18 cellular contexts compared by ENCODE assay signal in the genomic region with DNA sequence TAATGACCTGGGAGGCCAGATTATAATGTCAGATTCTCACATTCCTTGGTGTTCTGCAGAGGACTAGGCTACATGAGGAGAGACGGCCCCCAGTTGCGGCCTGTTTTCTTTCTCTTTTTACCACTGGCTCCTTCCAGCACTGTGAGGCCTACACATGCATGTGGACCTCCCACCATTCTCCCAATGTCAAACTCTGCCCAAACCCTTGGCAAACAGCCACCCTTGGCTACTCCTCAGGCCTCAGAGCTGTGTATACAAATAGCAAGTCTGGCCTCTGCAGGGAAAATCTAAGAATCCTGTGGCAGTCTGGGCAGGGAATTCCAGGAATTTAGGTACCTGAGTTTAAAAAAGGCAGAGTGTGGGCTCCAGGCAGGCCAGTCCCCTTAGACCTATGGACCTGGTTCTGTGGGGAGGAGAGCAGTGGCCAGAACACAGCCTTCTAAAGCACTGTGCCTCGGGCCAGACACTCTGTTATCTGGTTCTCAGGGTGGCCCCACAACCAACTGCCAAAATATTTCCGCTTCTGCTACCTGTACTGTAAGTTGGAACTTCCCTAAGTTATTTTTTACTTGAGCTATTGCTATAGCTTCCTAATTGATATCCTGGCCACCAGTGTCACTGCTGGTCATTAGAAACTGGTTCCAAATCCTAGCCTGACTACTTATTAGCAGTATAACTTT. TPM values are rescaled to one million over a fixed set of nuclear protein-coding genes. Genes with fewer than 3 reads are reported as not detected.
DNase-seq lines count a peak whose midpoint lies in the region; ATAC-seq, FAIRE-seq and TF ChIP-seq lines count a peak whose summit lies in the region.
"Had no signal": no experiment of that assay in that cellular context is flagged by ENCODE, and none has a peak within 500 bp of the region (broad histone marks: within the 10 kb centered on the region; RNA-seq: fewer than 3 reads in every experiment).

No MANE protein-coding gene starts in this region.

- no peak overlapping the region for H2BK5ac ChIP-seq in neuronal stem cell (ENCODE audit: low read length)

- POLR2A ChIA-PET in endothelial cell of umbilical vein (lab: Charles Lee), result no interaction called here

- H2AFZ ChIP-seq in endothelial cell of umbilical vein (ENCODE audit: low read depth, low read length) (no peak overlapping the region), neuronal stem cell (ENCODE audit: low read length) (peak overlapping the region; percentile 17)

- no peak overlapping the region for H2BK120ac ChIP-seq in neuronal stem cell (ENCODE audit: low read depth, low read length)

- H3K9me1 ChIP-seq in endothelial cell of umbilical vein (replicated peaks; ENCODE audit: control insufficient read depth, extremely low read depth, insufficient read depth, low read length), result no peaks in the 10 kb centered on the region

- no peak for ATAC-seq in GM21723 (IDR thresholded peaks at IDR 0.05; ENCODE audit: unreplicated experiment)
- ATAC-seq: stimulated activated effector memory CD8-positive, alpha-beta T cell treated with anti-CD3 and anti-CD28 coated beads, Interleukin-12 subunit alpha, Interleukin-12 subunit beta, amount 100 ng/mL, for 72 hours had no signal

- DNase-seq in C1 segment of cervical spinal cord (lab: John Stamatoyannopoulos, UW), result peak in 9 of 14 donors; percentile 1 to 62 (median 11)
- peak; percentile 12 for DNase-seq in OCI-M1 (lab: John Stamatoyannopoulos, UW)
- peak; percentile 26 for DNase-seq in endothelial cell of umbilical vein (ENCODE audit: low read depth, low spot score)
- no peak for DNase-seq in neuronal stem cell (ENCODE audit: low spot score)
- DNase-seq in superior temporal gyrus (ENCODE audit: extremely low spot score), result no peak
- no peak for DNase-seq in SK-N-DZ (ENCODE audit: low spot score)
- no peak for DNase-seq in GM19238 (ENCODE audit: insufficient read length, low spot score)
- DNase-seq: activated T-cell treated with anti-CD3 and anti-CD28 coated beads, Interleukin-2, amount 50 U/mL, for 1 hour; DMS79; effector CD8-positive, alpha-beta T cell; GOT3; MM.1S; NCI-H2171 treated with DMSO at 0.1 percent for 48 hours; stimulated activated CD4-positive, alpha-beta T cell treated with anti-CD3 and anti-CD28 coated beads, Interleukin-2, amount 100 ng/mL, for 24 hours had no signal

- no peak overlapping the region for H4K8ac ChIP-seq in neuronal stem cell (ENCODE audit: low read depth, low read length)

- H2BK12ac ChIP-seq in neuronal stem cell (ENCODE audit: low read length), result no peak overlapping the region

- no peak overlapping the region for H3K4ac ChIP-seq in neuronal stem cell (ENCODE audit: low read length)

- dilution Hi-C loops in endothelial cell of umbilical vein (cut with MboI; ENCODE audit: extremely low pct_ligation_motif_present, low sequenced_read_pairs), result no loop called here

- H3K27ac ChIP-seq in endothelial cell of umbilical vein (ENCODE audit: insufficient read depth, low read depth, low read length), result no peak overlapping the region
- H3K27ac ChIP-seq in neuronal stem cell (replicated peaks; ENCODE audit: low read length), result no peak overlapping the region
- H3K27ac ChIP-seq: pancreas had no signal

- H2BK15ac ChIP-seq in neuronal stem cell (ENCODE audit: low read length), result no peak overlapping the region

- CTCF ChIA-PET in endothelial cell of umbilical vein (lab: Charles Lee), result no interaction called here

- H3K36me3 ChIP-seq in endothelial cell of umbilical vein (ENCODE audit: control insufficient read depth in 2 of 2, extremely low read depth in 1 of 2, insufficient read depth in 2 of 2, low read length in 2 of 2), result no peaks in the 10 kb centered on the region
- H3K36me3 ChIP-seq in neuronal stem cell (replicated peaks in 1 of 2; ENCODE audit: control insufficient read depth in 2 of 2, insufficient read depth in 2 of 2, low read length in 2 of 2), result no peaks in the 10 kb centered on the region
- H3K36me3 ChIP-seq: pancreas had no signal

- H3K4me1 ChIP-seq in endothelial cell of umbilical vein (ENCODE audit: control insufficient read depth, extremely low read depth, insufficient read depth, low read length) (peaks cover 16% of the 10 kb centered on the region), neuronal stem cell (ENCODE audit: control insufficient read depth in 2 of 2, insufficient read depth in 1 of 2, low read depth in 1 of 2, low read length in 2 of 2) (peaks cover 0 to 4% of the 10 kb centered on the region in 2 donors)
- H3K4me1 ChIP-seq: pancreas had no signal

- TF ChIP-seq POLR2A in endothelial cell of umbilical vein (IDR thresholded peaks at IDR 0.05; ENCODE audit: low read depth, low read length), result no peak

- H3K79me1 ChIP-seq in neuronal stem cell (ENCODE audit: low read depth, low read length), result no peaks in the 10 kb centered on the region

- no peak overlapping the region for H3K14ac ChIP-seq in neuronal stem cell (ENCODE audit: low read length)

- H3K18ac ChIP-seq in neuronal stem cell (ENCODE audit: low read length), result no peak overlapping the region

- no peak overlapping the region for H4K91ac ChIP-seq in neuronal stem cell (ENCODE audit: low read depth, low read length, poor library complexity)

- FAIRE-seq in endothelial cell of umbilical vein (lab: Jason Lieb, UNC), result no peak
- FAIRE-seq: GM12891, pancreas had no signal

- WGBS in neuronal stem cell (ENCODE audit: extremely low coverage in 2 of 2, insufficient read length in 2 of 2, insufficient replicate concordance in 1 of 2), 2 donors, result no CpG with 5 or more reads among the region's 4 CpGs

- no TSS peak for BruUV-seq in endothelial cell of umbilical vein (replicated peaks; lab: Mats Ljungman, UMichigan)

- H3K4me2 ChIP-seq in endothelial cell of umbilical vein (ENCODE audit: insufficient read depth, low read length) (no peak overlapping the region), neuronal stem cell (ENCODE audit: insufficient read depth, low read length, poor library complexity, severe bottlenecking) (no peak overlapping the region)

- no peaks in the 10 kb centered on the region for H3K79me2 ChIP-seq in endothelial cell of umbilical vein (ENCODE audit: control insufficient read depth, insufficient read depth, low read length)

- no peak overlapping the region for H3K23ac ChIP-seq in neuronal stem cell (ENCODE audit: low read depth, low read length, poor library complexity)

- no peak overlapping the region for H2AK5ac ChIP-seq in neuronal stem cell (ENCODE audit: low read depth, low read length)

- no peaks in the 10 kb centered on the region for H3K9me3 ChIP-seq in endothelial cell of umbilical vein (replicated peaks; ENCODE audit: control insufficient read depth, insufficient read depth, low read length)
- H3K9me3 ChIP-seq in neuronal stem cell (replicated peaks in 1 of 2; ENCODE audit: control insufficient read depth in 2 of 2, insufficient read depth in 1 of 2, low read depth in 1 of 2, low read length in 2 of 2), result no peaks in the 10 kb centered on the region
- H3K9me3 ChIP-seq: pancreas had no signal

- H4K20me1 ChIP-seq in endothelial cell of umbilical vein (replicated peaks; ENCODE audit: control insufficient read depth, extremely low read depth, insufficient read depth, low read length), result no peaks in the 10 kb centered on the region

- intact Hi-C loops in endothelial cell of umbilical vein (cut with micrococcal nuclease), result loop anchor here (5.0 kb wide), 1 partner anchor 75 kb away; no protein-coding TSS in a partner anchor

- H3K9ac ChIP-seq in endothelial cell of umbilical vein (replicated peaks; ENCODE audit: extremely low read depth, insufficient read depth, low read length), result no peak overlapping the region
- H3K9ac ChIP-seq in neuronal stem cell (ENCODE audit: low read depth, low read length, poor library complexity), result no peak overlapping the region

- H3K4me3 ChIP-seq in endothelial cell of umbilical vein (replicated peaks in 1 of 3; ENCODE audit: insufficient read depth in 1 of 3, low read depth in 1 of 3, low read length in 3 of 3), result no peak overlapping the region
- H3K4me3 ChIP-seq in neuronal stem cell (ENCODE audit: low read length in 2 of 2), result no peak overlapping the region
- H3K4me3 ChIP-seq: pancreas had no signal

- no peaks in the 10 kb centered on the region for H3K27me3 ChIP-seq in endothelial cell of umbilical vein (ENCODE audit: control insufficient read depth in 2 of 2, insufficient read depth in 2 of 2, low read length in 2 of 2)
- no peaks in the 10 kb centered on the region for H3K27me3 ChIP-seq in neuronal stem cell (ENCODE audit: control insufficient read depth in 3 of 3, insufficient read depth in 3 of 3, low read depth in 1 of 3, low read length in 3 of 3)
- H3K27me3 ChIP-seq: pancreas had no signal

- TF ChIP-seq CTCF in endothelial cell of umbilical vein (IDR thresholded peaks at IDR 0.05; ENCODE audit: extremely low read depth in 1 of 2, insufficient read depth in 1 of 2, low read depth in 1 of 2, low read length in 2 of 2), result no peak

TF ChIP-seq in endothelial cell of umbilical vein, 7 proteins besides CTCF, POLR2A, EP300 and RAD21:
- TF ChIP-seq, protein P1, sequence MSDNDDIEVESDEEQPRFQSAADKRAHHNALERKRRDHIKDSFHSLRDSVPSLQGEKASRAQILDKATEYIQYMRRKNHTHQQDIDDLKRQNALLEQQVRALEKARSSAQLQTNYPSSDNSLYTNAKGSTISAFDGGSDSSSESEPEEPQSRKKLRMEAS (IDR thresholded peaks at IDR 0.05; ENCODE audit: insufficient read depth, insufficient read length), result no peak
- TF ChIP-seq MYC (IDR thresholded peaks at IDR 0.05; ENCODE audit: low read depth, low read length) (no peak), EZH2 (IDR thresholded peaks at IDR 0.05; ENCODE audit: borderline replicate concordance, low read depth, low read length, severe bottlenecking) (no peak), POLR2AphosphoS5 (IDR thresholded peaks at IDR 0.05; ENCODE audit: insufficient read depth, low read depth, low read length) (no peak)

RNA-seq across cellular contexts. Expression of a gene that starts 19.9 kb away (rescaled TPM):
- 25.4 and 26.8 TPM in 2 replicates for total RNA-seq in endothelial cell of umbilical vein
- 7.0 and 9.8 TPM in 2 replicates for polyA plus RNA-seq in endothelial cell of umbilical vein
- polyA plus RNA-seq in endothelial cell of umbilical vein (2011; cell fraction: cytosol; rRNA removed), result 10.3 and 11.3 TPM in 2 replicates
- polyA plus RNA-seq in endothelial cell of umbilical vein (2011; cell fraction: nucleus; rRNA removed), result 17.4 and 18.6 TPM in 2 replicates
- polyA plus RNA-seq in endothelial cell of umbilical vein (2012), result 15.6 and 20.6 TPM in 2 replicates
- polyA minus RNA-seq in endothelial cell of umbilical vein, result 60.8 and 63.7 TPM in 2 replicates
- 16.8 TPM for polyA minus RNA-seq in endothelial cell of umbilical vein (2011; cell fraction: cytosol; rRNA and poly(A)+ RNA removed)
- 16.3 and 37.1 TPM in 2 replicates for polyA minus RNA-seq in endothelial cell of umbilical vein (2011; cell fraction: nucleus; rRNA and poly(A)+ RNA removed)
- polyA plus RNA-seq in neuronal stem cell (2013, experiment 1 of 2), result 25.3 TPM
- polyA plus RNA-seq in neuronal stem cell (2013, experiment 2 of 2), result 26.5 TPM
- polyA plus RNA-seq in SK-N-DZ (2014; cell fraction: cytosol; rRNA removed), result 33.5 and 34.7 TPM in 2 replicates
- 20.8 and 27.6 TPM in 2 replicates for polyA plus RNA-seq in SK-N-DZ (2014; cell fraction: nucleus; rRNA removed)

Comparison
In these comparisons a context has a peak if more than half of its experiments do, and no peak if none do; other contexts are left out.
1. DNase-seq: peak in C1 segment of cervical spinal cord (9 of 14), OCI-M1 (single experiment) and endothelial cell of umbilical vein (single experiment); none in neuronal stem cell (single experiment), superior temporal gyrus (single experiment), SK-N-DZ (single experiment) and GM19238 (single experiment).